In genomic region chr3:188432826-188433525, GRCh38 we compare ENCODE assay signal across 8 cellular contexts.
DNase-seq lines count a peak whose midpoint lies in the region; ATAC-seq and TF ChIP-seq lines count a peak whose summit lies in the region.

No MANE protein-coding gene starts in this region.

- peak overlapping the region; percentile 60 to 80 for H3K4me3 Mint-ChIP-seq in CD14-positive monocyte
- peak overlapping the region in 5 of 10 donors; percentile 0 to 60 (median 21) for H3K4me3 Mint-ChIP-seq in naive thymus-derived CD8-positive, alpha-beta T cell

- peaks cover 62% of the 10 kb centered on the region for H3K4me1 Mint-ChIP-seq in CD14-positive monocyte
- peaks cover 16 to 75% (median 28%) of the 10 kb centered on the region in 4 donors for H3K4me1 Mint-ChIP-seq in naive thymus-derived CD8-positive, alpha-beta T cell

- TF ChIP-seq POLR2A in NB4 (IDR thresholded peaks at IDR 0.05; ENCODE audit: extremely low read depth, insufficient read length) (no peak), prostate gland (IDR thresholded peaks at IDR 0.05) (no peak)

- peaks cover 11 to 19% of the 10 kb centered on the region in 2 donors for H3K36me3 Mint-ChIP-seq in CD14-positive monocyte
- peaks cover 0 to 7% (median 3%) of the 10 kb centered on the region in 3 donors for H3K36me3 Mint-ChIP-seq in naive thymus-derived CD8-positive, alpha-beta T cell

- no peaks in the 10 kb centered on the region for H3K9me3 ChIP-seq in prostate gland

- H3K4me1 ChIP-seq in prostate gland (replicated peaks) = no peaks in the 10 kb centered on the region

- peak in 1 of 2 donors; percentile 73 for ATAC-seq in naive thymus-derived CD8-positive, alpha-beta T cell
- ATAC-seq in HG03108 (IDR thresholded peaks at IDR 0.05; ENCODE audit: unreplicated experiment) = no peak

- WGBS in prostate gland = 44% methylated on average over 6 of the region's 6 CpGs

- intact Hi-C loops in CD14-positive monocyte (cut with micrococcal nuclease) (loop anchor here (2.0 to 10.0 kb wide), 6 partner anchors 42 to 691 kb away; no protein-coding TSS in a partner anchor), prostate gland (cut with DNase I) (no loop called here)

- no peaks in the 10 kb centered on the region for H3K27me3 Mint-ChIP-seq in CD14-positive monocyte (ENCODE audit: low read depth in 3 of 3)
- H3K27me3 Mint-ChIP-seq in naive thymus-derived CD8-positive, alpha-beta T cell = no peaks in the 10 kb centered on the region

- no peaks in the 10 kb centered on the region for H3K9me3 Mint-ChIP-seq in CD14-positive monocyte
- no peaks in the 10 kb centered on the region for H3K9me3 Mint-ChIP-seq in naive thymus-derived CD8-positive, alpha-beta T cell

- H3K36me3 ChIP-seq in prostate gland = no peaks in the 10 kb centered on the region

- peak overlapping the region; percentile 98 to 100 (median 100) for H3K27ac Mint-ChIP-seq in CD14-positive monocyte
- peak overlapping the region in 9 of 10 donors; percentile 31 to 94 (median 83) for H3K27ac Mint-ChIP-seq in naive thymus-derived CD8-positive, alpha-beta T cell

- no peak overlapping the region for H3K27ac ChIP-seq in prostate gland

- POLR2A ChIA-PET in naive thymus-derived CD8-positive, alpha-beta T cell (lab: Charles Lee) = no interaction called here

- H3K4me3 ChIP-seq in NB4 (ENCODE audit: low read depth, low read length) = no peak overlapping the region
- peak overlapping the region; percentile 7 for H3K4me3 ChIP-seq in choroid plexus epithelial cell (ENCODE audit: low read depth, low read length)
- H3K4me3 ChIP-seq in prostate gland = no peak overlapping the region

- no peaks in the 10 kb centered on the region for H3K27me3 ChIP-seq in prostate gland (replicated peaks; ENCODE audit: insufficient read depth)

- DNase-seq in CD14-positive monocyte (ENCODE audit: low spot score) = peak; percentile 54
- peak; percentile 13 for DNase-seq in NB4 (ENCODE audit: low read depth)
- peak; percentile 88 for DNase-seq in choroid plexus epithelial cell (ENCODE audit: low read depth)
- DNase-seq in naive thymus-derived CD8-positive, alpha-beta T cell = peak in 3 of 10 donors; percentile 8 to 35 (median 19)
- DNase-seq in germinal center (ENCODE audit: low spot score) = no peak
- no peak for DNase-seq in NCI-H146 treated with DMSO at 0.1 percent for 48 hours (lab: John Stamatoyannopoulos, UW; ENCODE audit: unreplicated experiment)
- DNase-seq in prostate gland (ENCODE audit: low spot score) = no peak

- TF ChIP-seq CTCF in CD14-positive monocyte (IDR thresholded peaks at IDR 0.05) (no peak), NB4 (IDR thresholded peaks at IDR 0.05; ENCODE audit: low read depth, low read length) (no peak), choroid plexus epithelial cell (conservative IDR thresholded peaks at IDR 0.05; ENCODE audit: low read depth, low read length) (no peak), prostate gland (IDR thresholded peaks at IDR 0.05) (no peak)

Comparison
In these comparisons a context has a peak if more than half of its experiments do, and no peak if none do; other contexts are left out.
1. DNase-seq: peak in CD14-positive monocyte (single experiment), NB4 (single experiment) and choroid plexus epithelial cell (single experiment); none in germinal center (single experiment), NCI-H146 treated with DMSO at 0.1 percent for 48 hours (single experiment) and prostate gland (single experiment).